Comparison of ENCODE assay signal across 32 cellular contexts in genomic region chr3:101823525-101823924, GRCh38. TPM values are rescaled to one million over a fixed set of nuclear protein-coding genes. Genes with fewer than 3 reads are reported as not detected.
DNase-seq lines count a peak whose midpoint lies in the region; ATAC-seq lines count a peak whose summit lies in the region.
"Had no signal": no experiment of that assay in that cellular context is flagged by ENCODE, and none has a peak within 500 bp of the region (broad histone marks: within the 10 kb centered on the region; RNA-seq: fewer than 3 reads in every experiment).

No MANE protein-coding gene starts in this region.

- no peaks in the 10 kb centered on the region for H3K27me3 ChIP-seq in CD4-positive, alpha-beta memory T cell (ENCODE audit: insufficient read depth, low read length)
- H3K27me3 ChIP-seq: BLaER1 treated with 17β-estradiol and CSF1 and Interleukin-3, amounts not matched to agents 10 nM and 100 nM; SJCRH30 had no signal

- H3K4me1 Mint-ChIP-seq in CD4-positive, alpha-beta memory T cell: peaks cover 15 to 31% (median 24%) of the 10 kb centered on the region in 4 donors
- H3K4me1 Mint-ChIP-seq in activated naive CD8-positive, alpha-beta T cell (ENCODE audit: low read depth): peaks cover 57% of the 10 kb centered on the region

- no peak overlapping the region for H3K4me3 Mint-ChIP-seq in CD4-positive, alpha-beta memory T cell
- no peak overlapping the region for H3K4me3 Mint-ChIP-seq in activated naive CD8-positive, alpha-beta T cell
- H3K4me3 Mint-ChIP-seq: activated T-cell treated with anti-CD3 and anti-CD28 coated beads, Interleukin-2, amount 50 U/mL, for 72 hours; nephron; type B pancreatic cell had no signal

- H3K27ac ChIP-seq in CD4-positive, alpha-beta memory T cell (ENCODE audit: low read depth, low read length): no peak overlapping the region
- H3K27ac ChIP-seq: BLaER1 treated with 17β-estradiol and CSF1 and Interleukin-3, amounts not matched to agents 10 nM and 100 nM; psoas muscle; SJCRH30 had no signal

- no peak for DNase-seq in CD4-positive, alpha-beta memory T cell
- DNase-seq in M059J (ENCODE audit: low read depth) (peak; percentile 39), iris pigment epithelial cell (ENCODE audit: low read depth) (peak; percentile 59), NCI-H2171 (lab: John Stamatoyannopoulos, UW) (no peak), NK-92 (lab: John Stamatoyannopoulos, UW; ENCODE audit: unreplicated experiment) (no peak)
- DNase-seq in activated T-cell treated with anti-CD3 and anti-CD28 coated beads, Interleukin-2, amount 50 U/mL, for 1 hour: no peak
- DNase-seq: activated CD4-positive, alpha-beta T cell treated with anti-CD3 and anti-CD28 coated beads, Interleukin-2, amount 50 U/mL, for 48 hours; activated CD4-positive, CD25-positive, alpha-beta regulatory T cell; activated naive CD4-positive, alpha-beta T cell treated with Interleukin-2 at 50 U/mL for 16 hours; activated T-cell treated with anti-CD3 and anti-CD28 coated beads, Interleukin-2, amount 50 U/mL, for 72 hours; anterior cingulate cortex; DND-41; effector CD4-positive, alpha-beta T cell; hypothalamus; KBM-7; left cardiac atrium; MM.1S; mucosa of descending colon; NCI-H1436 treated with DMSO at 0.1 percent for 48 hours; NCI-H2107; NCI-H446; NCI-H774; psoas muscle; SJCRH30; stimulated activated CD4-positive, alpha-beta T cell treated with anti-CD3 and anti-CD28 coated beads, Interleukin-15, amount 100 ng/mL, for 24 hours; stimulated activated CD4-positive, alpha-beta T cell treated with anti-CD3 and anti-CD28 coated beads, Interleukin-4, amount 100 ng/mL, for 4 hours had no signal

- peaks cover 19% of the 10 kb centered on the region for H3K4me1 ChIP-seq in CD4-positive, alpha-beta memory T cell (ENCODE audit: insufficient read depth, low read length)
- H3K4me1 ChIP-seq: SJCRH30 had no signal

- ATAC-seq in HG02759 (IDR thresholded peaks at IDR 0.05; ENCODE audit: unreplicated experiment): no peak
- ATAC-seq: activated T-cell treated with anti-CD3 and anti-CD28 coated beads, Interleukin-2, amount 50 U/mL, for 72 hours; left cardiac atrium; mucosa of descending colon; psoas muscle had no signal

- peak overlapping the region in 4 of 7 donors; percentile 42 to 74 (median 55) for H3K27ac Mint-ChIP-seq in CD4-positive, alpha-beta memory T cell
- peak overlapping the region; percentile 46 for H3K27ac Mint-ChIP-seq in activated naive CD8-positive, alpha-beta T cell
- H3K27ac Mint-ChIP-seq: activated T-cell treated with anti-CD3 and anti-CD28 coated beads, Interleukin-2, amount 50 U/mL, for 72 hours; nephron; type B pancreatic cell had no signal

- peaks cover 7% of the 10 kb centered on the region for H3K36me3 ChIP-seq in CD4-positive, alpha-beta memory T cell (ENCODE audit: insufficient read depth, low read length)

- POLR2A ChIA-PET in CD4-positive, alpha-beta memory T cell (lab: Charles Lee; ENCODE audit: partially characterized antibody): interaction anchor here (1.1 kb wide), 2 partner anchors 26 to 43 kb away, joined by 3 to 4 read pairs; partner anchors contain the start of gene NFKBIZ

- H3K4me3 ChIP-seq in CD4-positive, alpha-beta memory T cell (ENCODE audit: low read length in 2 of 2): no peak overlapping the region
- H3K4me3 ChIP-seq: BLaER1 treated with 17β-estradiol and CSF1 and Interleukin-3, amounts not matched to agents 10 nM and 100 nM; lung; mucosa of descending colon; psoas muscle; SJCRH30 had no signal

- H3K27me3 Mint-ChIP-seq in CD4-positive, alpha-beta memory T cell: no peaks in the 10 kb centered on the region
- no peaks in the 10 kb centered on the region for H3K27me3 Mint-ChIP-seq in activated naive CD8-positive, alpha-beta T cell
- H3K27me3 Mint-ChIP-seq: type B pancreatic cell had no signal

- intact Hi-C loops in CD4-positive, alpha-beta memory T cell (cut with micrococcal nuclease): no loop called here

- peaks cover 21 to 27% of the 10 kb centered on the region in 2 donors for H3K36me3 Mint-ChIP-seq in CD4-positive, alpha-beta memory T cell
- peaks cover 19% of the 10 kb centered on the region for H3K36me3 Mint-ChIP-seq in activated naive CD8-positive, alpha-beta T cell

- peaks cover 0 to 1% (median 0%) of the 10 kb centered on the region in 8 donors for H3K9me3 Mint-ChIP-seq in CD4-positive, alpha-beta memory T cell
- H3K9me3 Mint-ChIP-seq in activated naive CD8-positive, alpha-beta T cell (ENCODE audit: low read depth): no peaks in the 10 kb centered on the region
- H3K9me3 Mint-ChIP-seq: activated T-cell treated with anti-CD3 and anti-CD28 coated beads, Interleukin-2, amount 50 U/mL, for 72 hours; nephron; type B pancreatic cell had no signal

- H3K9me3 ChIP-seq in CD4-positive, alpha-beta memory T cell (ENCODE audit: control insufficient read depth in 1 of 2, low read length in 2 of 2): no peaks in the 10 kb centered on the region
- H3K9me3 ChIP-seq: mucosa of descending colon, psoas muscle, SJCRH30 had no signal

- CTCF ChIA-PET in CD4-positive, alpha-beta memory T cell (lab: Charles Lee; ENCODE audit: partially characterized antibody): interaction anchor here (1.5 to 5.0 kb wide), 6 partner anchors 9 to 402 kb away, joined by 4 to 29 read pairs (median 11); partner anchors contain the start of gene NFKBIZ

RNA-seq across cellular contexts. Expression of gene NFKBIZ, which starts 25.8 kb away (rescaled TPM):
- total RNA-seq in CD4-positive, alpha-beta memory T cell: 10 to 100 TPM; 75.9 to 79.5 TPM
- polyA plus RNA-seq in CD4-positive, alpha-beta memory T cell: 10 to 100 TPM in 1 of 2 donors, 1 to 10 TPM in 1; 7.3 to 13.2 TPM
- total RNA-seq in M059J (2014; rRNA removed; shearing (Covaris generic)): 5.4 and 9.6 TPM in 2 replicates

RNA-seq across cellular contexts. Expression of gene NXPE3, which starts 44.5 kb away (rescaled TPM):
- 10 to 100 TPM; 35.7 to 37.2 TPM for total RNA-seq in CD4-positive, alpha-beta memory T cell
- 10 to 100 TPM; 36.2 to 50.0 TPM for polyA plus RNA-seq in CD4-positive, alpha-beta memory T cell
- 17.9 and 19.2 TPM in 2 replicates for total RNA-seq in M059J (2014; rRNA removed; shearing (Covaris generic))

Comparison
In these comparisons a context has a peak if more than half of its experiments do, and no peak if none do; other contexts are left out.
1. DNase-seq: peak in M059J (single experiment) and iris pigment epithelial cell (single experiment); none in CD4-positive, alpha-beta memory T cell (0 of 5), NCI-H2171 (single experiment), activated T-cell treated with anti-CD3 and anti-CD28 coated beads, Interleukin-2, amount 50 U/mL, for 1 hour (single experiment) and NK-92 (single experiment).